ENCODE assay signal across 1 cellular context in the genomic region with DNA sequence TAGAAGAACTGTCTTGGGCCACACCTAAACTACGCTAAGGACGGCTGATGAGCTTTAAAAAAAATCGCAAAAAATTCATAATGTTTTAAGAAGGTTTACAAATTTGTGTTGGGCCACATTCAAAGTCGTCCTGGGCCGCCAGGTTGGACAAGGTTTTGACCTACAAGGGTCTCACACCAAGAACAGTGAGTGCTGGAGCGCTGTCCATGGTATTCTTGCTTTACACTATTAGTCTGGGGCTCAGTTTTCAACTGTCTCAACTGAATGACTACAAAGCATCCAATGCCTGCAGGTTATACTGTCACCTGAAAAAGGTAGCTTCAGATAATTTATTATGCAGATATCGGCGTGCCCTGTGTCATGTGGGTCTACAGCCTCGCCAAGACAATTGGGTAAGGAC.
TF ChIP-seq lines count a peak whose summit lies in the region.

No MANE protein-coding gene starts in this region.

TF ChIP-seq in WTC11, 78 proteins besides CTCF, POLR2A, EP300 and RAD21 (continued from another document):
- TF ChIP-seq SOX15 (CRISPR knock-in tag; IDR thresholded peaks at IDR 0.05) (no peak), CREM (CRISPR knock-in tag; IDR thresholded peaks at IDR 0.05) (no peak)
- TF ChIP-seq, protein P1, sequence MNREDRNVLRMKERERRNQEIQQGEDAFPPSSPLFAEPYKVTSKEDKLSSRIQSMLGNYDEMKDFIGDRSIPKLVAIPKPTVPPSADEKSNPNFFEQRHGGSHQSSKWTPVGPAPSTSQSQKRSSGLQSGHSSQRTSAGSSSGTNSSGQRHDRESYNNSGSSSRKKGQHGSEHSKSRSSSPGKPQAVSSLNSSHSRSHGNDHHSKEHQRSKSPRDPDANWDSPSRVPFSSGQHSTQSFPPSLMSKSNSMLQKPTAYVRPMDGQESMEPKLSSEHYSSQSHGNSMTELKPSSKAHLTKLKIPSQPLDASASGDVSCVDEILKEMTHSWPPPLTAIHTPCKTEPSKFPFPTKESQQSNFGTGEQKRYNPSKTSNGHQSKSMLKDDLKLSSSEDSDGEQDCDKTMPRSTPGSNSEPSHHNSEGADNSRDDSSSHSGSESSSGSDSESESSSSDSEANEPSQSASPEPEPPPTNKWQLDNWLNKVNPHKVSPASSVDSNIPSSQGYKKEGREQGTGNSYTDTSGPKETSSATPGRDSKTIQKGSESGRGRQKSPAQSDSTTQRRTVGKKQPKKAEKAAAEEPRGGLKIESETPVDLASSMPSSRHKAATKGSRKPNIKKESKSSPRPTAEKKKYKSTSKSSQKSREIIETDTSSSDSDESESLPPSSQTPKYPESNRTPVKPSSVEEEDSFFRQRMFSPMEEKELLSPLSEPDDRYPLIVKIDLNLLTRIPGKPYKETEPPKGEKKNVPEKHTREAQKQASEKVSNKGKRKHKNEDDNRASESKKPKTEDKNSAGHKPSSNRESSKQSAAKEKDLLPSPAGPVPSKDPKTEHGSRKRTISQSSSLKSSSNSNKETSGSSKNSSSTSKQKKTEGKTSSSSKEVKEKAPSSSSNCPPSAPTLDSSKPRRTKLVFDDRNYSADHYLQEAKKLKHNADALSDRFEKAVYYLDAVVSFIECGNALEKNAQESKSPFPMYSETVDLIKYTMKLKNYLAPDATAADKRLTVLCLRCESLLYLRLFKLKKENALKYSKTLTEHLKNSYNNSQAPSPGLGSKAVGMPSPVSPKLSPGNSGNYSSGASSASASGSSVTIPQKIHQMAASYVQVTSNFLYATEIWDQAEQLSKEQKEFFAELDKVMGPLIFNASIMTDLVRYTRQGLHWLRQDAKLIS (CRISPR knock-in tag; IDR thresholded peaks at IDR 0.05; ENCODE audit: borderline replicate concordance) = no peak
